Comparison of ENCODE assay signal across 8 cellular contexts in the genomic region with DNA sequence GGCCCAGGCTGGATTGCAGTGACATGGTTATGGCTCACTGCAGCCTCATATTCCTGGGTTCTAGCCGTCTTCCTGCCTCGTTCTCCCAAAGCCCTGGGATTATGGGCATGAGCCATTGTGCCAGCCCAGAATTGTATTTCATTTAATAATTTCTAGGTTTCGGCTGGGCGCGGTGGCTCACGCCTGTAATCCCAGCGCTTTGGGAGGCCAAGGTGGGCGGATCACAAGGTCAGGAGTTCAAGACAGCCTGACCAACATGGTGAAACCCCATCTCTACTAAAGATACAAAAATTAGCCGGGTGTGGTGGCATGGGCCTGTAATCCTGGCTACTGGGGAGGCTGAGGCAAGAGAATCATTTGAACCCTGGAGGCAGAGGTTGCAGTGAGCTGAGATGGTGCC. TPM values are rescaled to one million over a fixed set of nuclear protein-coding genes. Genes with fewer than 3 reads are reported as not detected.
DNase-seq lines count a peak whose midpoint lies in the region; ATAC-seq, FAIRE-seq and TF ChIP-seq lines count a peak whose summit lies in the region.
"Not testable (repeated sequence)": the region's sequence is repeated elsewhere in the genome, so short reads cannot be mapped to it uniquely, and the experiment has no call there.

No MANE protein-coding gene starts in this region.

- not testable (repeated sequence) for H2AFZ ChIP-seq in GM12878 (ENCODE audit: control insufficient read depth, low read depth, low read length); HepG2 (ENCODE audit: low read length)

- H3K9me3 Mint-ChIP-seq in Calu3 (ENCODE audit: low read depth, unreplicated experiment); activated CD4-positive, alpha-beta T cell treated with anti-CD3 and anti-CD28 coated beads, Interleukin-2, amount 10 ng/mL, durations not matched to agents 24 days and 14 days: not testable (repeated sequence)

- not testable (repeated sequence) for ATAC-seq in GM12878; HepG2; pancreas; upper lobe of left lung (ENCODE audit: low FRiP score in 2 of 2)

- not testable (repeated sequence) for TF ChIP-seq EP300 in GM12878 (IDR thresholded peaks at IDR 0.05; ENCODE audit: borderline replicate concordance in 1 of 2, control insufficient read depth in 1 of 2, low read depth in 2 of 2, low read length in 2 of 2); esophagus muscularis mucosa (IDR thresholded peaks at IDR 0.05); HepG2 (IDR thresholded peaks at IDR 0.05; ENCODE audit: low read depth in 2 of 2, low read length in 2 of 2); HepG2 (CRISPR knock-in tag; IDR thresholded peaks at IDR 0.05; ENCODE audit: borderline replicate concordance); upper lobe of left lung (IDR thresholded peaks at IDR 0.05)

- H3K4me1 ChIP-seq in GM12878 (ENCODE audit: control insufficient read depth, insufficient read depth, low read length), result peaks cover 10% of the 10 kb centered on the region; the same call in 1 of the 2 replicates
- peaks cover 61 to 77% (median 75%) of the 10 kb centered on the region in 4 donors for H3K4me1 ChIP-seq in esophagus muscularis mucosa
- H3K4me1 ChIP-seq in HepG2 (ENCODE audit: insufficient read depth, low read length), result peaks cover 60% of the 10 kb centered on the region
- peaks cover 19 to 50% (median 26%) of the 10 kb centered on the region in 3 donors for H3K4me1 ChIP-seq in pancreas
- peaks cover 56 to 73% (median 58%) of the 10 kb centered on the region in 4 donors for H3K4me1 ChIP-seq in upper lobe of left lung

- intact Hi-C loops in Calu3 (cut with micrococcal nuclease; ENCODE audit: unreplicated experiment); GM12878 (cut with micrococcal nuclease; ENCODE audit: unreplicated experiment); esophagus muscularis mucosa (cut with DNase I); HepG2 (cut with micrococcal nuclease; ENCODE audit: unreplicated experiment); pancreas (cut with DNase I): not testable (repeated sequence)
- intact Hi-C loops in activated CD4-positive, alpha-beta T cell treated with anti-CD3 and anti-CD28 coated beads, Interleukin-2, amount 10 ng/mL, durations not matched to agents 24 days and 14 days (cut with micrococcal nuclease), result loop anchor here (10.0 kb wide), 1 partner anchor 348 kb away; the partner anchor contains the start of gene LRRC37B

- H3K36me3 Mint-ChIP-seq in Calu3 (ENCODE audit: insufficient read depth, unreplicated experiment), result peaks cover 69% of the 10 kb centered on the region
- peaks cover 56% of the 10 kb centered on the region for H3K36me3 Mint-ChIP-seq in activated CD4-positive, alpha-beta T cell treated with anti-CD3 and anti-CD28 coated beads, Interleukin-2, amount 10 ng/mL, durations not matched to agents 24 days and 14 days (ENCODE audit: low read depth)

- TF ChIP-seq RAD21 in GM12878 (IDR thresholded peaks at IDR 0.05; ENCODE audit: insufficient read depth, low read depth, low read length); HepG2 (CRISPR knock-in tag; IDR thresholded peaks at IDR 0.05): not testable (repeated sequence)

- H3K36me3 ChIP-seq in MG63, result peaks cover 66% of the 10 kb centered on the region
- peaks cover 8 to 26% of the 10 kb centered on the region in 2 experiments for H3K36me3 ChIP-seq in GM12878 (ENCODE audit: control insufficient read depth in 2 of 2, insufficient read depth in 2 of 2, low read length in 1 of 2)
- peaks cover 4 to 54% (median 36%) of the 10 kb centered on the region in 4 donors for H3K36me3 ChIP-seq in esophagus muscularis mucosa
- peaks cover 8 to 37% of the 10 kb centered on the region in 2 experiments for H3K36me3 ChIP-seq in HepG2 (replicated peaks in 1 of 2; ENCODE audit: control insufficient read depth in 1 of 2, insufficient read depth in 2 of 2, low read length in 2 of 2)
- H3K36me3 ChIP-seq in pancreas, result peaks cover 0 to 13% (median 0%) of the 10 kb centered on the region in 3 donors
- peaks cover 0 to 52% (median 29%) of the 10 kb centered on the region in 4 donors for H3K36me3 ChIP-seq in upper lobe of left lung

- POLR2A ChIA-PET in GM12878 (lab: Charles Lee), result interaction anchor here (0.6 kb wide), 1 partner anchor 20 kb away, joined by 3 read pairs; no protein-coding TSS in a partner anchor
- POLR2A ChIA-PET in HepG2 (lab: Yijun Ruan, JAX), result not testable (repeated sequence)

- H4K20me1 ChIP-seq in GM12878 (ENCODE audit: control insufficient read depth, insufficient read depth), result peaks cover 13% of the 10 kb centered on the region
- peaks cover 62% of the 10 kb centered on the region for H4K20me1 ChIP-seq in HepG2 (ENCODE audit: insufficient read depth, low read length)

- H3K4me1 Mint-ChIP-seq in Calu3 (ENCODE audit: low read depth, unreplicated experiment), result peaks cover 24% of the 10 kb centered on the region
- H3K4me1 Mint-ChIP-seq in activated CD4-positive, alpha-beta T cell treated with anti-CD3 and anti-CD28 coated beads, Interleukin-2, amount 10 ng/mL, durations not matched to agents 24 days and 14 days, result peaks cover 34% of the 10 kb centered on the region

- H3K9me3 ChIP-seq in MG63; GM12878 (replicated peaks; ENCODE audit: control insufficient read depth, insufficient read depth, low read length); esophagus muscularis mucosa; HepG2 (ENCODE audit: low read length); pancreas; upper lobe of left lung: not testable (repeated sequence)

- not testable (repeated sequence) for H3K27me3 ChIP-seq in MG63; GM12878 (replicated peaks in 1 of 2; ENCODE audit: control insufficient read depth in 2 of 2, insufficient read depth in 2 of 2, low read length in 1 of 2); esophagus muscularis mucosa; HepG2 (ENCODE audit: control insufficient read depth in 1 of 2, insufficient read depth in 2 of 2, low read length in 2 of 2); pancreas; upper lobe of left lung

- peak overlapping the region; percentile 100 for H3K4me3 Mint-ChIP-seq in Calu3 (ENCODE audit: low read depth, unreplicated experiment)
- H3K4me3 Mint-ChIP-seq in activated CD4-positive, alpha-beta T cell treated with anti-CD3 and anti-CD28 coated beads, Interleukin-2, amount 10 ng/mL, durations not matched to agents 24 days and 14 days, result peak overlapping the region; percentile 97

- RAD21 ChIA-PET in GM12878 (lab: Charles Lee; ENCODE audit: unreplicated experiment), result not testable (repeated sequence)

- not testable (repeated sequence) for H3K27ac Mint-ChIP-seq in Calu3 (ENCODE audit: unreplicated experiment); activated CD4-positive, alpha-beta T cell treated with anti-CD3 and anti-CD28 coated beads, Interleukin-2, amount 10 ng/mL, durations not matched to agents 24 days and 14 days

- H3K4me3 ChIP-seq in MG63 (peak overlapping the region; percentile 90), GM12878 (peak overlapping the region; percentile 92), esophagus muscularis mucosa (peak overlapping the region; percentile 63 to 94 (median 88)), HepG2 (replicated peaks in 1 of 3; ENCODE audit: insufficient read depth in 1 of 3, low read depth in 2 of 3, low read length in 3 of 3) (peak overlapping the region; percentile 64 to 98 (median 97); a peak in 5 of 6 replicates), pancreas (peak overlapping the region in 3 of 4 donors; percentile 72 to 80 (median 73)), upper lobe of left lung (peak overlapping the region in 3 of 4 donors; percentile 22 to 86 (median 72))

- peak overlapping the region; percentile 45 for H3K4me2 ChIP-seq in GM12878 (ENCODE audit: control insufficient read depth, insufficient read depth)
- H3K4me2 ChIP-seq in HepG2 (ENCODE audit: low read depth, low read length), result peak overlapping the region; percentile 77

- not testable (repeated sequence) for H3K9ac ChIP-seq in GM12878 (ENCODE audit: control insufficient read depth, insufficient read depth, low read length)
- H3K9ac ChIP-seq in HepG2 (ENCODE audit: insufficient read depth, low read depth, low read length), result peak overlapping the region; percentile 100

- H3K27ac ChIP-seq in GM12878 (ENCODE audit: control insufficient read depth, insufficient read depth); esophagus muscularis mucosa (replicated peaks in 1 of 4); HepG2 (ENCODE audit: extremely low read length, insufficient read depth, low read length); pancreas; upper lobe of left lung: not testable (repeated sequence)

- 83% methylated on average over 9 of the region's 9 CpGs for WGBS in GM12878 (ENCODE audit: insufficient coverage, insufficient replicate concordance, low lambda C conversion rate, missing lambda C conversion rate)
- WGBS in esophagus muscularis mucosa, result 97% methylated on average over 9 of the region's 9 CpGs
- 86% methylated on average over 9 of the region's 9 CpGs for WGBS in HepG2 (ENCODE audit: low lambda C conversion rate)
- 90 to 97% methylated on average over 9 of the region's 9 CpGs for WGBS in pancreas, 2 donors
- WGBS in upper lobe of left lung, 2 donors, result 80 to 91% methylated on average over 9 of the region's 9 CpGs

- not testable (repeated sequence) for H3K27me3 Mint-ChIP-seq in Calu3 (ENCODE audit: unreplicated experiment); activated CD4-positive, alpha-beta T cell treated with anti-CD3 and anti-CD28 coated beads, Interleukin-2, amount 10 ng/mL, durations not matched to agents 24 days and 14 days

- FAIRE-seq in GM12878 (lab: Jason Lieb, UNC); HepG2 (lab: Jason Lieb, UNC); pancreas (lab: Jason Lieb, UNC): not testable (repeated sequence)

- H3K79me2 ChIP-seq in GM12878 (ENCODE audit: control insufficient read depth, insufficient read depth, low read length) (peaks cover 79% of the 10 kb centered on the region), HepG2 (ENCODE audit: insufficient read depth, low read length) (peaks cover 85% of the 10 kb centered on the region)

- TF ChIP-seq CTCF in Calu3 (IDR thresholded peaks at IDR 0.05; ENCODE audit: unreplicated experiment); GM12878 (IDR thresholded peaks at IDR 0.05 in 2 of 3, conservative IDR thresholded peaks at IDR 0.05 in 1 of 3; ENCODE audit: control insufficient read depth in 2 of 3, extremely low read depth in 1 of 3, insufficient read depth in 1 of 3, low read depth in 3 of 3, low read length in 3 of 3); esophagus muscularis mucosa (IDR thresholded peaks at IDR 0.05); HepG2 (CRISPR knock-in tag; IDR thresholded peaks at IDR 0.05); pancreas (IDR thresholded peaks at IDR 0.05); upper lobe of left lung (IDR thresholded peaks at IDR 0.05): not testable (repeated sequence)

- TF ChIP-seq POLR2A in GM12878 (IDR thresholded peaks at IDR 0.05; ENCODE audit: low read depth, low read length); esophagus muscularis mucosa (IDR thresholded peaks at IDR 0.05; ENCODE audit: low read depth); HepG2 (IDR thresholded peaks at IDR 0.05; ENCODE audit: insufficient read depth in 1 of 2, low read depth in 2 of 2, low read length in 2 of 2); upper lobe of left lung (IDR thresholded peaks at IDR 0.05): not testable (repeated sequence)

- in situ Hi-C loops in GM12878 (cut with MboI); HepG2 (cut with HindIII; ENCODE audit: extremely low pct_ligation_motif_present, low pct_unique_long_range_greater_than_20kb): not testable (repeated sequence)

- CTCF ChIA-PET in Calu3 (lab: Charles Lee); GM12878 (lab: Yijun Ruan, JAX); HepG2 (lab: Yijun Ruan, JAX; ENCODE audit: low intra/inter-chr PET ratio, low total read pairs): not testable (repeated sequence)

- not testable (repeated sequence) for DNase-seq in Calu3; MG63; activated CD4-positive, alpha-beta T cell treated with anti-CD3 and anti-CD28 coated beads, Interleukin-2, amount 10 ng/mL, durations not matched to agents 24 days and 14 days; GM12878 (ENCODE audit: low read depth, low spot score); esophagus muscularis mucosa (ENCODE audit: extremely low spot score); HepG2 (ENCODE audit: low spot score); pancreas; upper lobe of left lung

- SMC1A ChIA-PET in GM12878 (lab: Charles Lee; ENCODE audit: uncharacterized antibody, unreplicated experiment), result not testable (repeated sequence)

- not testable (repeated sequence) for BruUV-seq in Calu3 (replicated peaks; lab: Mats Ljungman, UMichigan); GM12878 (replicated peaks; lab: Mats Ljungman, UMichigan); HepG2 (replicated peaks; lab: Mats Ljungman, UMichigan)

RNA-seq across cellular contexts. Expression of gene ZNF207, which starts 2.8 kb away (rescaled TPM):
- total RNA-seq in Calu3 (2022) (198 and 212 TPM in 2 replicates), GM12878 (2014; rRNA removed) (179 and 192 TPM in 2 replicates), GM12878 (2014; rRNA removed; fragmentation: Illumina TruSeq; extraction: Trizol) (211 and 217 TPM in 2 replicates), GM12878 (2021) (177 and 190 TPM in 2 replicates), esophagus muscularis mucosa (10 to 100 TPM; 68.1 to 92.1 (median 86.3) TPM), HepG2 (2016; rRNA removed; fragmentation: Illumina TruSeq; extraction: Trizol) (164 and 194 TPM in 2 replicates), pancreas (10 to 100 TPM; 37.7 to 82.4 (median 51.3) TPM), upper lobe of left lung (100 to 1,000 TPM; 102 to 159 (median 129) TPM)
- 109 and 170 TPM in 2 replicates for total RNA-seq in MG63 (2014; rRNA removed; shearing (Covaris generic); ENCODE audit: low replicate concordance)
- 269 and 272 TPM in 2 replicates for total RNA-seq in activated CD4-positive, alpha-beta T cell treated with anti-CD3 and anti-CD28 coated beads, Interleukin-2, amount 10 ng/mL, durations not matched to agents 24 days and 14 days
- total RNA-seq in GM12878 (2013; cell fraction: nucleolus; rRNA removed), result 1,263 and 1,326 TPM in 2 replicates
- polyA plus RNA-seq in GM12878 (2011; ENCODE audit: low read depth), result 90.4 TPM
- polyA plus RNA-seq in GM12878 (2011; rRNA removed) (326 and 348 TPM in 2 replicates), GM12878 (2014; fragmentation: Illumina TruSeq; extraction: Trizol) (324 and 345 TPM in 2 replicates), GM12878 (2014; fragmentation: Nextera tagmentation; extraction: Ambion mirVana) (100 to 1,000 TPM; 156 to 171 TPM), GM12878 (2014; rRNA removed) (199 and 215 TPM in 2 replicates), GM12878 (2016; fragmentation: Nextera tagmentation; extraction: Ambion mirVana) (100 to 1,000 TPM; 202 to 208 TPM), HepG2 (2011; rRNA removed) (140 and 150 TPM in 2 replicates), pancreas (10 to 100 TPM; 35.1 to 44.5 TPM)
- polyA plus RNA-seq in GM12878 (2011; cell fraction: cytosol; rRNA removed), result 308 and 329 TPM in 2 replicates
- polyA plus RNA-seq in GM12878 (2011; cell fraction: nucleus; rRNA removed), result 561 and 577 TPM in 2 replicates
- 133 and 153 TPM in 2 replicates for polyA plus RNA-seq in GM12878 (2012)
- polyA minus RNA-seq in GM12878 (2011; rRNA and poly(A)+ RNA removed), result 419 TPM in 2 replicates
- 94.2 and 122 TPM in 2 replicates for polyA minus RNA-seq in GM12878 (2011; cell fraction: cytosol; rRNA and poly(A)+ RNA removed)
- polyA minus RNA-seq in GM12878 (2011; cell fraction: nucleus; rRNA and poly(A)+ RNA removed), result 245 and 303 TPM in 2 replicates
- 40.6 and 48.2 TPM in 2 replicates for total RNA-seq in HepG2 (2016; cell fraction: cytosol; rRNA removed; fragmentation: Illumina TruSeq; extraction: Trizol; ENCODE audit: low read depth)
- total RNA-seq in HepG2 (2016; cell fraction: insoluble cytoplasmic fraction; rRNA removed; fragmentation: Illumina TruSeq; extraction: Trizol), result 167 and 194 TPM in 2 replicates
- 70.7 and 78.1 TPM in 2 replicates for total RNA-seq in HepG2 (2016; cell fraction: membrane; rRNA removed; fragmentation: Illumina TruSeq; extraction: Trizol)
- 198 and 199 TPM in 2 replicates for total RNA-seq in HepG2 (2016; cell fraction: nucleus; rRNA removed; fragmentation: Illumina TruSeq; extraction: Trizol)
- 114 and 115 TPM in 2 replicates for polyA plus RNA-seq in HepG2 (2011; cell fraction: cytosol; rRNA removed)
- 159 and 219 TPM in 2 replicates for polyA plus RNA-seq in HepG2 (2011; cell fraction: nucleus; rRNA removed)
- polyA plus RNA-seq in HepG2 (2012), result 92.3 and 112 TPM in 2 replicates
- polyA plus RNA-seq in HepG2 (2016; cell fraction: cytosol; fragmentation: Illumina TruSeq; extraction: Trizol; ENCODE audit: low read depth), result 18.1 and 20.9 TPM in 2 replicates
- 223 and 226 TPM in 2 replicates for polyA plus RNA-seq in HepG2 (2016; cell fraction: insoluble cytoplasmic fraction; fragmentation: Illumina TruSeq; extraction: Trizol; ENCODE audit: low read depth)
- polyA plus RNA-seq in HepG2 (2016; cell fraction: membrane; fragmentation: Illumina TruSeq; extraction: Trizol; ENCODE audit: low read depth), result 45.3 and 50.8 TPM in 2 replicates
- polyA plus RNA-seq in HepG2 (2016; cell fraction: nucleus; fragmentation: Illumina TruSeq; extraction: Trizol; ENCODE audit: insufficient read depth, low read depth), result 168 and 187 TPM in 2 replicates
- polyA minus RNA-seq in HepG2 (2011; rRNA and poly(A)+ RNA removed; ENCODE audit: low replicate concordance), result 218 and 342 TPM in 2 replicates
- polyA minus RNA-seq in HepG2 (2011; cell fraction: cytosol; rRNA and poly(A)+ RNA removed), result 88.9 and 92.0 TPM in 2 replicates
- polyA minus RNA-seq in HepG2 (2011; cell fraction: nucleus; rRNA and poly(A)+ RNA removed), result 313 and 333 TPM in 2 replicates

RNA-seq across cellular contexts. Expression of gene C17orf75, which starts 10.8 kb away (rescaled TPM):
- total RNA-seq in Calu3 (2022) (17.6 and 21.1 TPM in 2 replicates), GM12878 (2014; rRNA removed) (28.2 and 37.8 TPM in 2 replicates), GM12878 (2014; rRNA removed; fragmentation: Illumina TruSeq; extraction: Trizol) (24.4 and 25.1 TPM in 2 replicates), GM12878 (2021) (21.8 and 30.5 TPM in 2 replicates), esophagus muscularis mucosa (10 to 100 TPM in 1 of 4 donors, 1 to 10 TPM in 3; 9.1 to 11.6 (median 9.5) TPM), HepG2 (2016; rRNA removed; fragmentation: Illumina TruSeq; extraction: Trizol) (33.0 and 41.9 TPM in 2 replicates), pancreas (10 to 100 TPM in 2 of 6 donors, 1 to 10 TPM in 4; 6.3 to 13.4 (median 8.3) TPM), upper lobe of left lung (10 to 100 TPM in 4 of 6 donors, 1 to 10 TPM in 2; 4.7 to 17.8 (median 12.9) TPM)
- 24.7 and 35.4 TPM in 2 replicates for total RNA-seq in MG63 (2014; rRNA removed; shearing (Covaris generic); ENCODE audit: low replicate concordance)
- 32.2 and 33.5 TPM in 2 replicates for total RNA-seq in activated CD4-positive, alpha-beta T cell treated with anti-CD3 and anti-CD28 coated beads, Interleukin-2, amount 10 ng/mL, durations not matched to agents 24 days and 14 days
- 24.1 and 32.6 TPM in 2 replicates for total RNA-seq in GM12878 (2013; cell fraction: nucleolus; rRNA removed)
- polyA plus RNA-seq in GM12878 (2011; ENCODE audit: low read depth), result 7.5 TPM
- polyA plus RNA-seq in GM12878 (2011; rRNA removed) (26.4 and 41.1 TPM in 2 replicates), GM12878 (2014; fragmentation: Illumina TruSeq; extraction: Trizol) (17.7 and 21.7 TPM in 2 replicates), GM12878 (2014; fragmentation: Nextera tagmentation; extraction: Ambion mirVana) (10 to 100 TPM; 52.5 to 53.0 TPM), GM12878 (2014; rRNA removed) (16.9 and 22.2 TPM in 2 replicates), GM12878 (2016; fragmentation: Nextera tagmentation; extraction: Ambion mirVana) (10 to 100 TPM; 28.5 to 31.4 TPM), HepG2 (2011; rRNA removed) (13.4 and 16.2 TPM in 2 replicates), pancreas (10 to 100 TPM in 1 of 2 donors, 1 to 10 TPM in 1; 8.2 to 17.5 TPM)
- 11.6 and 14.4 TPM in 2 replicates for polyA plus RNA-seq in GM12878 (2011; cell fraction: cytosol; rRNA removed)
- polyA plus RNA-seq in GM12878 (2011; cell fraction: nucleus; rRNA removed), result 19.6 and 20.2 TPM in 2 replicates
- 17.7 and 24.8 TPM in 2 replicates for polyA plus RNA-seq in GM12878 (2012)
- polyA minus RNA-seq in GM12878 (2011; rRNA and poly(A)+ RNA removed), result 8.9 and 14.6 TPM in 2 replicates
- polyA minus RNA-seq in GM12878 (2011; cell fraction: cytosol; rRNA and poly(A)+ RNA removed), result 4.2 and 9.1 TPM in 2 replicates
- 6.3 and 8.1 TPM in 2 replicates for polyA minus RNA-seq in GM12878 (2011; cell fraction: nucleus; rRNA and poly(A)+ RNA removed)
- 9.0 and 9.5 TPM in 2 replicates for total RNA-seq in HepG2 (2016; cell fraction: cytosol; rRNA removed; fragmentation: Illumina TruSeq; extraction: Trizol; ENCODE audit: low read depth)
- 34.7 and 41.5 TPM in 2 replicates for total RNA-seq in HepG2 (2016; cell fraction: insoluble cytoplasmic fraction; rRNA removed; fragmentation: Illumina TruSeq; extraction: Trizol)
- 11.8 and 12.8 TPM in 2 replicates for total RNA-seq in HepG2 (2016; cell fraction: membrane; rRNA removed; fragmentation: Illumina TruSeq; extraction: Trizol)
- total RNA-seq in HepG2 (2016; cell fraction: nucleus; rRNA removed; fragmentation: Illumina TruSeq; extraction: Trizol), result 18.9 and 25.5 TPM in 2 replicates
- polyA plus RNA-seq in HepG2 (2011; cell fraction: cytosol; rRNA removed), result 9.4 and 10.6 TPM in 2 replicates
- 14.6 and 14.9 TPM in 2 replicates for polyA plus RNA-seq in HepG2 (2011; cell fraction: nucleus; rRNA removed)
- polyA plus RNA-seq in HepG2 (2012), result 16.5 and 22.8 TPM in 2 replicates
- 4.4 and 6.4 TPM in 2 replicates for polyA plus RNA-seq in HepG2 (2016; cell fraction: cytosol; fragmentation: Illumina TruSeq; extraction: Trizol; ENCODE audit: low read depth)
- 30.1 and 31.8 TPM in 2 replicates for polyA plus RNA-seq in HepG2 (2016; cell fraction: insoluble cytoplasmic fraction; fragmentation: Illumina TruSeq; extraction: Trizol; ENCODE audit: low read depth)
- 6.8 and 8.1 TPM in 2 replicates for polyA plus RNA-seq in HepG2 (2016; cell fraction: membrane; fragmentation: Illumina TruSeq; extraction: Trizol; ENCODE audit: low read depth)
- polyA plus RNA-seq in HepG2 (2016; cell fraction: nucleus; fragmentation: Illumina TruSeq; extraction: Trizol; ENCODE audit: insufficient read depth, low read depth), result 37.3 and 41.0 TPM in 2 replicates
- polyA minus RNA-seq in HepG2 (2011; rRNA and poly(A)+ RNA removed; ENCODE audit: low replicate concordance), result 8.8 and 11.5 TPM in 2 replicates
- polyA minus RNA-seq in HepG2 (2011; cell fraction: cytosol; rRNA and poly(A)+ RNA removed), result 6.3 and 6.9 TPM in 2 replicates
- 8.2 and 15.4 TPM in 2 replicates for polyA minus RNA-seq in HepG2 (2011; cell fraction: nucleus; rRNA and poly(A)+ RNA removed)
